ENCODE assay signal across 17 cellular contexts in the genomic region with DNA sequence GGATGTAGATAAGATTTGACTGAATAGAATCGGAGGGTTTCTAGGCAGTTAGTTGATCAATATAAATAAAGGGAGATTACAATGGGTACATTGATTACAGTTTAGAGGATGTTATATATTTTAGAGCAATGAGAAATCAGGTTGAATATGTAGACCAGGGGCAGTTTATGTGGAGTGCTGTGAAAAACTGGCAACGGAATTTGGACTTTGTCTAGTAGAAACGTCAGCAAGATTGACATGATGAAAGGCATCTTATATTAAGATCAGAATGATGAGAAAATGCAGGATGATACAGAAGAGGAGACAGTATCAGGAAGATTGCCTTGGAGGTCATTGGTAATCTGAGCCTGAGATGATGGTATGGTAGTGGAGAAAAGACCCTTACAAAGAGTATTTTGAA. TPM values are rescaled to one million over a fixed set of nuclear protein-coding genes. Genes with fewer than 3 reads are reported as not detected.
DNase-seq lines count a peak whose midpoint lies in the region; ATAC-seq, FAIRE-seq and TF ChIP-seq lines count a peak whose summit lies in the region.
"Had no signal": no experiment of that assay in that cellular context is flagged by ENCODE, and none has a peak within 500 bp of the region (broad histone marks: within the 10 kb centered on the region; RNA-seq: fewer than 3 reads in every experiment).

No MANE protein-coding gene starts in this region.

- DNase-seq in T-helper 17 cell (no peak), kidney (no peak), nephron progenitor cell (no peak), mucosa of gallbladder (ENCODE audit: low spot score) (no peak), NCI-H1417 treated with DMSO at 0.1 percent for 48 hours (lab: John Stamatoyannopoulos, UW) (no peak), MCF 10A (ENCODE audit: unreplicated experiment) (no peak)
- DNase-seq: AML-193, DMS79 treated with DMSO at 0.1 percent for 48 hours, GDM1, KG1, NCI-H1092 treated with DMSO at 0.1 percent for 48 hours, NCI-H187, NCI-H69 had no signal

- FAIRE-seq in kidney (lab: Jason Lieb, UNC): no peak
- FAIRE-seq: HTR-8/SVneo had no signal

- H3K9me3 ChIP-seq in T-helper 17 cell (ENCODE audit: control insufficient read depth, low read length, poor library complexity, severe bottlenecking) (no peaks in the 10 kb centered on the region), kidney (ENCODE audit: control insufficient read depth in 1 of 2, low read length in 2 of 2) (no peaks in the 10 kb centered on the region)

- no peak overlapping the region for H3K4me3 ChIP-seq in kidney (ENCODE audit: low read length in 2 of 2)
- H3K4me3 ChIP-seq: GM23248 had no signal

- intact Hi-C loops in kidney (cut with DNase I) (no loop called here), MCF 10A (cut with micrococcal nuclease) (no loop called here)

- H3K9me3 Mint-ChIP-seq in nephron progenitor cell: peaks cover 22% of the 10 kb centered on the region
- no peaks in the 10 kb centered on the region for H3K9me3 Mint-ChIP-seq in MCF 10A (ENCODE audit: unreplicated experiment)

- no peaks in the 10 kb centered on the region for H3K36me3 ChIP-seq in kidney (ENCODE audit: control insufficient read depth in 1 of 2, insufficient read depth in 2 of 2, low read length in 2 of 2)

- H3K27me3 Mint-ChIP-seq in T-helper 17 cell (no peaks in the 10 kb centered on the region), nephron progenitor cell (ENCODE audit: low read depth, poor library complexity) (peaks cover 2% of the 10 kb centered on the region), MCF 10A (ENCODE audit: insufficient read depth, unreplicated experiment) (no peaks in the 10 kb centered on the region)

- H3K27ac ChIP-seq in 22Rv1 (peak overlapping the region; percentile 82), kidney (ENCODE audit: low read depth in 2 of 2, low read length in 2 of 2) (peak overlapping the region; percentile 8 to 9)
- H3K27ac ChIP-seq: GM23248 had no signal

- H3K4me1 ChIP-seq in kidney (ENCODE audit: control insufficient read depth in 1 of 2, insufficient read depth in 1 of 2, low read depth in 1 of 2, low read length in 2 of 2): peaks cover 10 to 12% of the 10 kb centered on the region in 2 donors

- ATAC-seq in T-helper 17 cell: no peak
- no peak for ATAC-seq in HG03025 (IDR thresholded peaks at IDR 0.05; ENCODE audit: low FRiP score, unreplicated experiment)

- H3K4me3 Mint-ChIP-seq in T-helper 17 cell (peak overlapping the region; percentile 77), nephron progenitor cell (no peak overlapping the region), MCF 10A (ENCODE audit: unreplicated experiment) (no peak overlapping the region)

- H3K9ac ChIP-seq in kidney (ENCODE audit: low read length in 2 of 2): no peak overlapping the region
- H3K9ac ChIP-seq: GM23248 had no signal

- no TSS peak for BruUV-seq in MCF 10A (replicated peaks; lab: Mats Ljungman, UMichigan)

- H3K4me1 Mint-ChIP-seq in T-helper 17 cell (peaks cover 30% of the 10 kb centered on the region), nephron progenitor cell (peaks cover 31% of the 10 kb centered on the region), MCF 10A (ENCODE audit: insufficient read depth, unreplicated experiment) (peaks cover 31% of the 10 kb centered on the region)

- CTCF ChIA-PET in MCF 10A (lab: Yijun Ruan, JAX): no interaction called here

- POLR2A ChIA-PET in MCF 10A (lab: Yijun Ruan, JAX): interaction anchor here (1.4 to 9.7 kb wide), 3 partner anchors 11 to 40 kb away, joined by 3 to 68 read pairs (median 7); a partner anchor contains a TSS

- H3K36me3 Mint-ChIP-seq in T-helper 17 cell (ENCODE audit: low read depth): peaks cover 6% of the 10 kb centered on the region
- H3K36me3 Mint-ChIP-seq in nephron progenitor cell (ENCODE audit: low read depth): peaks cover 48% of the 10 kb centered on the region
- H3K36me3 Mint-ChIP-seq in MCF 10A (ENCODE audit: insufficient read depth, unreplicated experiment): peaks cover 9% of the 10 kb centered on the region

- no peak for TF ChIP-seq CTCF in 22Rv1 (IDR thresholded peaks at IDR 0.05)
- no peak for TF ChIP-seq CTCF in kidney (IDR thresholded peaks at IDR 0.05; ENCODE audit: borderline replicate concordance, extremely low read depth, insufficient read depth)
- no peak for TF ChIP-seq CTCF in nephron progenitor cell (IDR thresholded peaks at IDR 0.05)
- no peak for TF ChIP-seq CTCF in MCF 10A (IDR thresholded peaks at IDR 0.05; ENCODE audit: unreplicated experiment)

- H3K27ac Mint-ChIP-seq in T-helper 17 cell (peak overlapping the region; percentile 65), nephron progenitor cell (peak overlapping the region; percentile 30), MCF 10A (ENCODE audit: low read depth, unreplicated experiment) (no peak overlapping the region)

RNA-seq across cellular contexts. Expression of a gene that starts 39.9 kb away (rescaled TPM):
- total RNA-seq in T-helper 17 cell (10 to 100 TPM; 41.2 to 42.9 TPM), kidney (122 TPM), mucosa of gallbladder (173 TPM), MCF 10A (2022) (139 and 147 TPM in 2 replicates)
- 59.8 TPM for polyA plus RNA-seq in kidney (ENCODE audit: insufficient read depth, low read depth, low replicate concordance)
